ENCODE assay signal across 8 cellular contexts in the genomic region with DNA sequence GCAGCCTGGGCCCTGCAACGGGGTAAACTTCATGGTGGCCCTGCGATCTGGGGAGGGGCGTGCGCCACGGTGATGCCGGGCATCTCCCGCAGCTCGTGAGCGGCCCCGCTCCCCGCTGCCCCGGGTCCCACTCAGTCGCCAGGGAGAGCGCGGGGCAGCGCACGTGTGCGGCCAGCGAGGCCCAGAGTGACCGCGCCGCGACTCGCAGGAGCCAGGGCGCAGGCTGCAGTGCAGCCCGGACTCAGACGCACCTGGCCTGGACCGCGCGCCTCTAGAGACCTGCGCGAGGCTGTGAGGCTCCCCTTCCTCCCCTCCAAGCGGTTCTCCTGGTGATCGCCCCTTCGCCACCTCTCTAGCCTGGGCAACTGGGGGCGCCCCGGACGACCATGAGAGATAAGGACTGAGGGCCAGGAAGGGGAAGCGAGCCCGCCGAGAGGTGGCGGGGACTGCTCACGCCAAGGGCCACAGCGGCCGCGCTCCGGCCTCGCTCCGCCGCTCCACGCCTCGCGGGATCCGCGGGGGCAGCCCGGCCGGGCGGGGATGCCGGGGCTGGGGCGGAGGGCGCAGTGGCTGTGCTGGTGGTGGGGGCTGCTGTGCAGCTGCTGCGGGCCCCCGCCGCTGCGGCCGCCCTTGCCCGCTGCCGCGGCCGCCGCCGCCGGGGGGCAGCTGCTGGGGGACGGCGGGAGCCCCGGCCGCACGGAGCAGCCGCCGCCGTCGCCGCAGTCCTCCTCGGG. TPM values are rescaled to one million over a fixed set of nuclear protein-coding genes. Genes with fewer than 3 reads are reported as not detected.
DNase-seq lines count a peak whose midpoint lies in the region; ATAC-seq and TF ChIP-seq lines count a peak whose summit lies in the region.

No MANE protein-coding gene starts in this region.

- no peaks in the 10 kb centered on the region for H3K36me3 ChIP-seq in hepatocyte (replicated peaks; ENCODE audit: insufficient read depth, low read depth)
- no peaks in the 10 kb centered on the region for H3K36me3 ChIP-seq in smooth muscle cell (ENCODE audit: low read depth)

- peaks cover 17% of the 10 kb centered on the region for H3F3A ChIP-seq in smooth muscle cell (ENCODE audit: low read depth)

- no peak for ATAC-seq in Right ventricle myocardium inferior
- peak; percentile 16 for ATAC-seq in HG03280 (IDR thresholded peaks at IDR 0.05; ENCODE audit: unreplicated experiment)
- no peak for ATAC-seq in HG02970 (IDR thresholded peaks at IDR 0.05; ENCODE audit: low FRiP score, unreplicated experiment)

- no peak overlapping the region for H3K9ac ChIP-seq in smooth muscle cell (ENCODE audit: low read depth)

- H3K27ac ChIP-seq in hepatocyte (no peak overlapping the region), smooth muscle cell (ENCODE audit: low read depth) (no peak overlapping the region)

- no peaks in the 10 kb centered on the region for H3K79me2 ChIP-seq in hepatocyte
- H3K79me2 ChIP-seq in smooth muscle cell (ENCODE audit: low read depth), result no peaks in the 10 kb centered on the region

- no peaks in the 10 kb centered on the region for H3K9me3 ChIP-seq in hepatocyte (ENCODE audit: low read depth)
- H3K9me3 ChIP-seq in smooth muscle cell (replicated peaks; ENCODE audit: low read depth), result no peaks in the 10 kb centered on the region

- TF ChIP-seq CTCF in hepatocyte (IDR thresholded peaks at IDR 0.05; ENCODE audit: poor library complexity) (no peak), smooth muscle cell (IDR thresholded peaks at IDR 0.05; ENCODE audit: borderline replicate concordance, insufficient read depth, poor library complexity, severe bottlenecking) (no peak)

- intact Hi-C loops in Right ventricle myocardium inferior (cut with DNase I), result loop anchor here (1.0 to 10.0 kb wide), 3 partner anchors 108 to 278 kb away; a partner anchor contains a TSS
- intact Hi-C loops in cardiac septum (cut with DNase I), result no loop called here

- H3K4me3 ChIP-seq in hepatocyte, result peak overlapping the region; percentile 60
- H3K4me3 ChIP-seq in smooth muscle cell, result peak overlapping the region; percentile 60

- H2AFZ ChIP-seq in hepatocyte (peak overlapping the region; percentile 43), smooth muscle cell (ENCODE audit: low read depth) (peak overlapping the region; percentile 73)

- no peaks in the 10 kb centered on the region for H4K20me1 ChIP-seq in hepatocyte (ENCODE audit: insufficient read depth, poor library complexity, severe bottlenecking)
- H4K20me1 ChIP-seq in smooth muscle cell (ENCODE audit: low read depth), result peaks cover 3% of the 10 kb centered on the region

- H3K27me3 ChIP-seq in hepatocyte (peaks cover 78% of the 10 kb centered on the region), smooth muscle cell (ENCODE audit: low read depth) (peaks cover 41% of the 10 kb centered on the region)

- H3K4me1 ChIP-seq in hepatocyte (ENCODE audit: insufficient read depth) (peaks cover 13% of the 10 kb centered on the region), smooth muscle cell (ENCODE audit: low read depth) (peaks cover 28% of the 10 kb centered on the region)

- peak overlapping the region; percentile 100 for H3K4me2 ChIP-seq in hepatocyte
- H3K4me2 ChIP-seq in smooth muscle cell, result peak overlapping the region; percentile 93

- 1% methylated on average over 49 of the region's 84 CpGs for WGBS in hepatocyte (ENCODE audit: low lambda C conversion rate, missing lambda C conversion rate)
- 1% methylated on average over 47 of the region's 84 CpGs for WGBS in smooth muscle cell (ENCODE audit: low lambda C conversion rate)

- no peaks in the 10 kb centered on the region for H3K9me2 ChIP-seq in hepatocyte (replicated peaks; ENCODE audit: insufficient read depth)

- DNase-seq in Right ventricle myocardium inferior (ENCODE audit: missing footprints) (peak; percentile 75), cardiac septum (ENCODE audit: low spot score) (no peak), hepatocyte (ENCODE audit: low spot score) (peak; percentile 14), smooth muscle cell (lab: John Stamatoyannopoulos, UW; ENCODE audit: unreplicated experiment) (no peak), kidney glomerular epithelial cell (lab: John Stamatoyannopoulos, UW) (no peak)
- DNase-seq in activated T-cell treated with anti-CD3 and anti-CD28 coated beads, Interleukin-2, amount 50 U/mL, for 48 hours, result peak; percentile 31 to 35

RNA-seq across cellular contexts. Expression of a gene that starts 0.7 kb away (rescaled TPM):
- total RNA-seq in Right ventricle myocardium inferior (1.6 TPM), cardiac septum (2.9 TPM), hepatocyte (2.9 and 4.3 TPM in 2 replicates), smooth muscle cell (14.5 and 14.7 TPM in 2 replicates)
- polyA plus RNA-seq in hepatocyte (3.5 and 4.0 TPM in 2 replicates), smooth muscle cell (10.1 and 17.0 TPM in 2 replicates)

Comparison
In these comparisons a context has a peak if more than half of its experiments do, and no peak if none do; other contexts are left out.
1. DNase-seq: peak in Right ventricle myocardium inferior (single experiment), activated T-cell treated with anti-CD3 and anti-CD28 coated beads, Interleukin-2, amount 50 U/mL, for 48 hours (2 of 2) and hepatocyte (single experiment); none in cardiac septum (single experiment), smooth muscle cell (single experiment) and kidney glomerular epithelial cell (single experiment).